13 cellular contexts compared by ENCODE assay signal in the genomic region with DNA sequence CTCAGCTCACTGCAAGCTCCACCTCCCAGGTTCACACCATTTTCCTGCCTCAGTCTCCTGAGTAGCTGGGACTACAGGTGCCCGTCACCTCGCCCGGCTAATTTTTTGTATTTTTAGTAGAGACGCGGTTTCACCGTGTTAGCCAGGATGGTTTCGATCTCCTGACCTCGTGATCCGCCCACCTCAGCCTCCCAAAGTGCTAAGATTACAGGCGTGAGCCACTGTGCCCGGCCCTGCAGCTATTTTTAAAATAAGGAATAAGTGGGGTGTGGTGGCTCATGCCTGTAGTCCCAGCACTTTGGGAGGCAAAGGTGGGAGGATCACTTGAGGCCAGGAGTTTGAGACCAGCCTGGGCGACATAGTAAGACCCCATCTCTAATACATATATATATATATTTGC. TPM values are rescaled to one million over a fixed set of nuclear protein-coding genes. Genes with fewer than 3 reads are reported as not detected.
"Had no signal": no experiment of that assay in that cellular context is flagged by ENCODE, and none has a peak within 500 bp of the region (broad histone marks: within the 10 kb centered on the region; RNA-seq: fewer than 3 reads in every experiment).

No MANE protein-coding gene starts in this region.

RNA-seq across cellular contexts. Expression of a gene that starts 27.0 kb away (rescaled TPM):
- total RNA-seq: cardiac muscle cell, chondrocyte, epithelial cell of proximal tubule, fibroblast of villous mesenchyme, heart left ventricle, left cardiac atrium, liver, pancreas, pulmonary artery endothelial cell, right cardiac atrium, SJSA1, upper lobe of right lung, WTC11 had no signal
- polyA plus RNA-seq: cardiac muscle cell, heart left ventricle, pancreas, right cardiac atrium had no signal
